ENCODE assay signal across 13 cellular contexts in genomic region chr5:78925102-78925876, GRCh38. TPM values are rescaled to one million over a fixed set of nuclear protein-coding genes. Genes with fewer than 3 reads are reported as not detected.
DNase-seq lines count a peak whose midpoint lies in the region; ATAC-seq and TF ChIP-seq lines count a peak whose summit lies in the region.
"Had no signal": no experiment of that assay in that cellular context is flagged by ENCODE, and none has a peak within 500 bp of the region (broad histone marks: within the 10 kb centered on the region; RNA-seq: fewer than 3 reads in every experiment).

No MANE protein-coding gene starts in this region.

- DNase-seq in NCI-H2227 (lab: John Stamatoyannopoulos, UW; ENCODE audit: unreplicated experiment) (peak; percentile 11), endodermal cell (no peak), DMS53 (lab: John Stamatoyannopoulos, UW) (no peak), NCI-H187 (lab: John Stamatoyannopoulos, UW) (no peak)
- DNase-seq: Caco-2; CD8-positive, alpha-beta T cell; GM23248; H7 had no signal

- 13 to 59% methylated on average over 1 to 6 of the region's 6 CpGs for WGBS in endodermal cell (ENCODE audit: insufficient coverage in 1 of 2, insufficient read length in 1 of 2), 2 experiments

- H3K27ac ChIP-seq in HUES48 (ENCODE audit: low read depth, low read length) (peak overlapping the region; percentile 2), endodermal cell (ENCODE audit: low read depth, low read length) (no peak overlapping the region)
- H3K27ac ChIP-seq: A549, GM23248 had no signal

- no peak for TF ChIP-seq CTCF in endodermal cell (conservative IDR thresholded peaks at IDR 0.05)

- no peaks in the 10 kb centered on the region for H3K9me3 ChIP-seq in HUES48 (ENCODE audit: control insufficient read depth, insufficient read depth, low read length)
- no peaks in the 10 kb centered on the region for H3K9me3 ChIP-seq in endodermal cell (ENCODE audit: control insufficient read depth, low read length)
- H3K9me3 ChIP-seq: A549, Caco-2 had no signal

- H3K4me3 Mint-ChIP-seq in endodermal cell: no peak overlapping the region
- H3K4me3 Mint-ChIP-seq: CD14-positive monocyte; CD8-positive, alpha-beta T cell; IgD-negative memory B cell had no signal

- H3K36me3 ChIP-seq in HUES48 (ENCODE audit: control insufficient read depth, insufficient read depth, low read length) (no peaks in the 10 kb centered on the region), endodermal cell (ENCODE audit: control insufficient read depth, insufficient read depth, low read length) (no peaks in the 10 kb centered on the region)

- H3K9me3 Mint-ChIP-seq in endodermal cell: no peaks in the 10 kb centered on the region
- H3K9me3 Mint-ChIP-seq: CD14-positive monocyte; CD8-positive, alpha-beta T cell; IgD-negative memory B cell had no signal

- no peak for ATAC-seq in HG03045 (IDR thresholded peaks at IDR 0.05; ENCODE audit: unreplicated experiment)
- ATAC-seq: A549; CD8-positive, alpha-beta T cell had no signal

- peaks cover 58% of the 10 kb centered on the region for H3K4me1 Mint-ChIP-seq in endodermal cell
- H3K4me1 Mint-ChIP-seq: CD14-positive monocyte, IgD-negative memory B cell had no signal

- H3K27me3 ChIP-seq in HUES48 (ENCODE audit: control insufficient read depth, insufficient read depth, low read length) (no peaks in the 10 kb centered on the region), endodermal cell (ENCODE audit: control insufficient read depth, insufficient read depth, low read length, poor library complexity, severe bottlenecking) (no peaks in the 10 kb centered on the region)

- H3K9ac ChIP-seq in HUES48 (ENCODE audit: low read depth, low read length) (no peak overlapping the region), endodermal cell (ENCODE audit: extremely low read depth, low read length, poor library complexity, severe bottlenecking) (no peak overlapping the region)
- H3K9ac ChIP-seq: GM23248 had no signal

- no peaks in the 10 kb centered on the region for H3K27me3 Mint-ChIP-seq in endodermal cell (ENCODE audit: insufficient read depth)
- H3K27me3 Mint-ChIP-seq: IgD-negative memory B cell had no signal

- peak overlapping the region; percentile 87 for H3K27ac Mint-ChIP-seq in endodermal cell
- H3K27ac Mint-ChIP-seq: CD14-positive monocyte; CD8-positive, alpha-beta T cell; IgD-negative memory B cell had no signal

- H3K36me3 Mint-ChIP-seq in endodermal cell (ENCODE audit: low read depth): peaks cover 4% of the 10 kb centered on the region

- H3K4me3 ChIP-seq in HUES48 (ENCODE audit: low read depth, low read length) (no peak overlapping the region), endodermal cell (ENCODE audit: low read length) (peak overlapping the region; percentile 1)
- H3K4me3 ChIP-seq: A549, GM23248 had no signal

- H3K4me1 ChIP-seq in HUES48 (ENCODE audit: control insufficient read depth, insufficient read depth, low read length) (peaks cover 28% of the 10 kb centered on the region), endodermal cell (ENCODE audit: control insufficient read depth, insufficient read depth, low read length) (peaks cover 29% of the 10 kb centered on the region)

RNA-seq across cellular contexts. Expression of gene ARSB, which starts 59.8 kb away (rescaled TPM):
- total RNA-seq in endodermal cell: 10 to 100 TPM; 28.1 TPM
- 11.4 TPM for polyA plus RNA-seq in endodermal cell (2013, experiment 1 of 2)
- polyA plus RNA-seq in endodermal cell (2013, experiment 2 of 2): 12.8 TPM
